19 cellular contexts compared by ENCODE assay signal in genomic region chr15:58118272-58118671, GRCh38. TPM values are rescaled to one million over a fixed set of nuclear protein-coding genes. Genes with fewer than 3 reads are reported as not detected.
DNase-seq lines count a peak whose midpoint lies in the region; ATAC-seq and TF ChIP-seq lines count a peak whose summit lies in the region.
"Had no signal": no experiment of that assay in that cellular context is flagged by ENCODE, and none has a peak within 500 bp of the region (broad histone marks: within the 10 kb centered on the region; RNA-seq: fewer than 3 reads in every experiment).

No MANE protein-coding gene starts in this region.

- intact Hi-C loops in right lobe of liver (cut with DNase I), result loop anchor here in 1 of 2 donors (10.0 kb wide), 1 partner anchor 57 kb away; no protein-coding TSS in a partner anchor
- intact Hi-C loops in cardiac septum (cut with DNase I), result loop anchor here (10.0 kb wide), 1 partner anchor 67 kb away; no protein-coding TSS in a partner anchor

- peak overlapping the region in 1 of 3 donors; percentile 0 for H3K4me3 ChIP-seq in right lobe of liver

- H3K36me3 ChIP-seq in right lobe of liver, result no peaks in the 10 kb centered on the region

- H3K27ac ChIP-seq in right lobe of liver, result peak overlapping the region in 2 of 3 donors; percentile 46 to 78

- TF ChIP-seq POLR2A in right lobe of liver (IDR thresholded peaks at IDR 0.05), result no peak

- H3K4me1 ChIP-seq in right lobe of liver, result peaks cover 0 to 54% (median 23%) of the 10 kb centered on the region in 4 donors

- ATAC-seq in left lobe of liver, result peak; percentile 70
- ATAC-seq in right lobe of liver, result peak; percentile 68 to 83 (median 73)
- ATAC-seq in HG03159 (IDR thresholded peaks at IDR 0.05; ENCODE audit: unreplicated experiment), result no peak
- ATAC-seq: HCT116 had no signal

- in situ Hi-C loops in G401 (cut with HindIII; ENCODE audit: low sequenced_read_pairs), result no loop called here

- no peaks in the 10 kb centered on the region for H3K9me3 ChIP-seq in right lobe of liver

- no peak for TF ChIP-seq CTCF in right lobe of liver (IDR thresholded peaks at IDR 0.05)

- no peaks in the 10 kb centered on the region for H3K27me3 ChIP-seq in right lobe of liver

- DNase-seq in G401 (ENCODE audit: low spot score), result peak; percentile 1
- peak; percentile 2 for DNase-seq in cerebellum (ENCODE audit: low spot score)
- peak; percentile 62 for DNase-seq in left lobe of liver (ENCODE audit: low spot score)
- peak in 1 of 3 donors; percentile 71 for DNase-seq in right lobe of liver
- DNase-seq in cardiac septum (ENCODE audit: low spot score), result no peak
- DNase-seq in NCI-H524 treated with DMSO at 0.1 percent for 48 hours (lab: John Stamatoyannopoulos, UW), result no peak
- DNase-seq: 8988T; C1 segment of cervical spinal cord; Calu3; CD4-positive, alpha-beta memory T cell; COR-L47; DMS53; DMS79 treated with DMSO at 0.1 percent for 48 hours; H9 had no signal

- WGBS in right lobe of liver (ENCODE audit: insufficient coverage, low coverage, low lambda C conversion rate, missing lambda C conversion rate), result 36% methylated on average over 5 of the region's 5 CpGs

RNA-seq across cellular contexts. Expression of gene AQP9, which starts 19.9 kb away (rescaled TPM):
- not detected in 2 replicates for total RNA-seq in G401 (2014; rRNA removed; shearing (Covaris generic))
- 0.09 TPM for total RNA-seq in cerebellum
- total RNA-seq in left lobe of liver, result 159 TPM
- total RNA-seq in right lobe of liver, result 100 to 1,000 TPM in 4 of 6 experiments, 10 to 100 TPM in 2; 72.9 to 350 (median 156) TPM
- total RNA-seq in cardiac septum, result 2.9 TPM
- total RNA-seq: A673, Calu3, Daoy, H4, H9 had no signal

RNA-seq across cellular contexts. Expression of gene ALDH1A2, which starts 52.8 kb away (rescaled TPM):
- total RNA-seq in G401 (2014; rRNA removed; shearing (Covaris generic)), result not detected in 2 replicates
- total RNA-seq in cerebellum (8.9 TPM), left lobe of liver (29.0 TPM), right lobe of liver (10 to 100 TPM in 4 of 6 experiments, 1 to 10 TPM in 2; 4.3 to 33.2 (median 10.8) TPM), cardiac septum (22.9 TPM)
- total RNA-seq: Daoy, H4 had no signal

Comparison
In these comparisons a context has a peak if more than half of its experiments do, and no peak if none do; other contexts are left out.
1. DNase-seq: peak in G401 (single experiment), cerebellum (single experiment) and left lobe of liver (single experiment); none in cardiac septum (single experiment) and NCI-H524 treated with DMSO at 0.1 percent for 48 hours (single experiment).
2. RNA of gene AQP9, which starts 19.9 kb away (total RNA-seq): 72.9 to 350 TPM in right lobe of liver and 159 TPM in left lobe of liver (single experiment); 2.9 TPM in cardiac septum (single experiment), 0.09 TPM in cerebellum (single experiment) and not detected in G401; every median in the first group is over 10 times any median in the second.